In genomic region chr18:80067321-80067720, GRCh38 we compare ENCODE assay signal across 1 cellular context.
TF ChIP-seq lines count a peak whose summit lies in the region.

No MANE protein-coding gene starts in this region.

TF ChIP-seq in WTC11, 78 proteins besides CTCF, POLR2A, EP300 and RAD21 (continued from another document):
- TF ChIP-seq HMGXB4 (CRISPR knock-in tag; IDR thresholded peaks at IDR 0.05) (no peak), HMGA2 (CRISPR knock-in tag; IDR thresholded peaks at IDR 0.05) (no peak), ATF3 (CRISPR knock-in tag; conservative IDR thresholded peaks at IDR 0.05) (no peak), FOXJ3 (CRISPR knock-in tag; IDR thresholded peaks at IDR 0.05; ENCODE audit: borderline replicate concordance) (no peak), TP53 (CRISPR knock-in tag; IDR thresholded peaks at IDR 0.05) (no peak), CREM (CRISPR knock-in tag; IDR thresholded peaks at IDR 0.05) (no peak), PREB (CRISPR knock-in tag; IDR thresholded peaks at IDR 0.05; ENCODE audit: borderline replicate concordance) (no peak), KAT7 (CRISPR knock-in tag; IDR thresholded peaks at IDR 0.05; ENCODE audit: borderline replicate concordance) (no peak), ZNF425 (CRISPR knock-in tag; conservative IDR thresholded peaks at IDR 0.05) (no peak), GTF2I (CRISPR knock-in tag; conservative IDR thresholded peaks at IDR 0.05) (no peak)
